Comparison of ENCODE assay signal across 23 cellular contexts in genomic region chr10:1440897-1441296, GRCh38.
"Had no signal": no experiment of that assay in that cellular context is flagged by ENCODE, and none has a peak within 500 bp of the region (broad histone marks: within the 10 kb centered on the region; RNA-seq: fewer than 3 reads in every experiment).

No MANE protein-coding gene starts in this region.

- DNase-seq: activated CD4-positive, alpha-beta T cell treated with anti-CD3 and anti-CD28 coated beads for 4 hours; activated CD4-positive, alpha-beta T cell treated with anti-CD3 and anti-CD28 coated beads, Interleukin-2, amount 50 U/mL, for 4 hours; activated CD8-positive, alpha-beta memory T cell treated with anti-CD3 and anti-CD28 coated beads, Interleukin-2, amount 50 U/mL, for 48 hours; activated CD8-positive, alpha-beta T cell treated with anti-CD3 and anti-CD28 coated beads, Interleukin-2, amount 10 ng/mL, durations not matched to agents 7 days and 5 days; activated naive CD4-positive, alpha-beta T cell treated with anti-CD3 and anti-CD28 coated beads, Interleukin-2, amount 50 U/mL, for 16 hours; activated naive CD8-positive, alpha-beta T cell treated with anti-CD3 and anti-CD28 coated beads, Interleukin-2, amount 10 ng/mL, durations not matched to agents 7 days and 5 days; activated T-cell treated with anti-CD3 and anti-CD28 coated beads, Interleukin-2, amount 50 U/mL, for 1 hour; adrenal gland; aorta; caudate nucleus; MG63; NCI-H1105 treated with DMSO at 0.1 percent for 48 hours; NCI-H1436 treated with DMSO at 0.1 percent for 48 hours; NCI-H187; NCI-H2081; NCI-H226; NCI-H526 treated with DMSO at 0.1 percent for 48 hours; NCI-H82; NK-92 treated with Interleukin-12 subunit alpha and Interleukin-12 subunit beta, amount 100 ng/mL, for 24 hours; PC-9; SHP77 treated with DMSO at 0.1 percent for 48 hours had no signal

- H3K27me3 ChIP-seq: adrenal gland had no signal

- H3K36me3 ChIP-seq: adrenal gland, breast epithelium, MG63 had no signal

- H3K27ac ChIP-seq: adrenal gland, breast epithelium, PC-9 had no signal

- H3K9me3 ChIP-seq: adrenal gland, breast epithelium, MG63 had no signal

- H3K4me1 ChIP-seq: adrenal gland, breast epithelium had no signal

- ATAC-seq: activated CD4-positive, CD25-positive, alpha-beta regulatory T cell treated with anti-CD3 and anti-CD28 coated beads, Interleukin-2, amount 50 U/mL, for 24 hours; activated CD8-positive, alpha-beta T cell treated with anti-CD3 and anti-CD28 coated beads, Interleukin-2, amount 10 ng/mL, durations not matched to agents 7 days and 5 days had no signal

- H2AFZ ChIP-seq: PC-9 had no signal

- H3K4me2 ChIP-seq: PC-9 had no signal

- H3K4me3 ChIP-seq: adrenal gland, breast epithelium, MG63, PC-9 had no signal
